In the genomic region with DNA sequence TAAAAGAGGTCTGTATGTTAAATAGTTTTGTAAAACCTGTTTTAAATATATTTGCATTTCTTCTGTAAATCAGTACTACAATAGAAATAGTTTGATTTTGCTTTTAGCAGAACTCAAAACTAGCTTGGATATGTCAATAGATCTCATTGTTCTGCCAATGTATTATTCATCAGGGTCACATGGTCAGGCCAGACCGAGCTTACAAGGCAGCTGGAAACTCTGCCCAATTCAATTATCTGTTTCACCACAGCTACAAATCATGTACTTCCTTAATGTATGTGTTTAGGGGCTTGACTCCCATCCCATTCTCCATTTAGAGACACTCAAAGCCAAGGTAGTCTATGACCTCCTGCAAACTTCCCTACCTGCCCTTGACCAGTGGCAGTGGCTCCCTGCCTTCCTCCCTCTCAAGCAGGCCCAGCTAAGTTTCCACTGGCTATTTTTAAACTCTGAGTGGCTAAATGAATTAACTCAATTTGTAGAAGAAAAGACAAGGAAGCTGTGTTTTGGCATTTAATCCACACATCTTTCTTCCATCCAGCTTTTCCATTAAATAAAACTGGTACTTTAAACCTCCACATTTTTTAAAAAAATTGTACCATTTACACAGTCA, we compare ENCODE assay signal across 11 cellular contexts. TPM values are rescaled to one million over a fixed set of nuclear protein-coding genes. Genes with fewer than 3 reads are reported as not detected.
A peak's percentile ranks its signal among the peaks of the same experiment; 100 is the strongest.
DNase-seq lines count a peak whose midpoint lies in the region; ATAC-seq, FAIRE-seq and TF ChIP-seq lines count a peak whose summit lies in the region.
"Had no signal": no experiment of that assay in that cellular context is flagged by ENCODE, and none has a peak within 500 bp of the region (broad histone marks: within the 10 kb centered on the region; RNA-seq: fewer than 3 reads in every experiment).

No MANE protein-coding gene starts in this region.

- ATAC-seq in pancreas: peak in 3 of 4 donors; percentile 39 to 60 (median 45)
- no peak for ATAC-seq in naive thymus-derived CD4-positive, alpha-beta T cell

- no peak overlapping the region for H3K4me3 ChIP-seq in pancreas
- H3K4me3 ChIP-seq in naive thymus-derived CD4-positive, alpha-beta T cell (ENCODE audit: low read length): no peak overlapping the region

- FAIRE-seq in pancreas (lab: Jason Lieb, UNC): no peak

- no peaks in the 10 kb centered on the region for H3K9me3 ChIP-seq in pancreas
- H3K9me3 ChIP-seq in naive thymus-derived CD4-positive, alpha-beta T cell (ENCODE audit: control insufficient read depth in 2 of 3, low read length in 3 of 3): no peaks in the 10 kb centered on the region

- TF ChIP-seq CTCF in VCaP (conservative IDR thresholded peaks at IDR 0.05) (no peak), pancreas (IDR thresholded peaks at IDR 0.05) (no peak)

- 17 to 41% methylated on average over 1 of the region's 1 CpG for WGBS in pancreas, 2 donors

- DNase-seq in G401 (ENCODE audit: low spot score) (peak; percentile 7), foreskin melanocyte (peak; percentile 89), pancreas (no peak), NCI-H510A treated with DMSO at 0.1 percent for 48 hours (lab: John Stamatoyannopoulos, UW) (no peak)
- DNase-seq in activated CD4-positive, alpha-beta T cell treated with anti-CD3 and anti-CD28 coated beads, Interleukin-2, amount 50 U/mL, for 4 hours: no peak
- DNase-seq in activated T-helper 2 cell treated with anti-CD3 and anti-CD28 coated beads, Interferon-gamma antibody, Interleukin-2, Interleukin-4, amounts not matched to agents 10 μg/mL and 5 μg/mL and 100 μg/mL, durations not matched to agents 14 hours and 24 hours and 36 hours (ENCODE audit: low spot score): no peak
- DNase-seq in naive thymus-derived CD4-positive, alpha-beta T cell: no peak
- DNase-seq: activated CD8-positive, alpha-beta memory T cell treated with anti-CD3 and anti-CD28 coated beads for 24 hours; KBM-7 had no signal

- no peaks in the 10 kb centered on the region for H3K36me3 Mint-ChIP-seq in activated T-helper 2 cell treated with anti-CD3 and anti-CD28 coated beads, Interferon-gamma antibody, Interleukin-2, Interleukin-4, amounts not matched to agents 10 μg/mL and 5 μg/mL and 100 μg/mL, durations not matched to agents 14 hours and 24 hours and 36 hours (ENCODE audit: low read depth)
- peaks cover 0 to 7% (median 0%) of the 10 kb centered on the region in 5 donors for H3K36me3 Mint-ChIP-seq in naive thymus-derived CD4-positive, alpha-beta T cell
- H3K36me3 Mint-ChIP-seq: CD14-positive monocyte had no signal

- in situ Hi-C loops in G401 (cut with HindIII; ENCODE audit: low sequenced_read_pairs): no loop called here

- H3K27me3 ChIP-seq in pancreas: no peaks in the 10 kb centered on the region
- H3K27me3 ChIP-seq in naive thymus-derived CD4-positive, alpha-beta T cell (ENCODE audit: control insufficient read depth in 2 of 2, insufficient read depth in 2 of 2, low read length in 2 of 2): no peaks in the 10 kb centered on the region

- H3K27ac Mint-ChIP-seq in activated T-helper 2 cell treated with anti-CD3 and anti-CD28 coated beads, Interferon-gamma antibody, Interleukin-2, Interleukin-4, amounts not matched to agents 10 μg/mL and 5 μg/mL and 100 μg/mL, durations not matched to agents 14 hours and 24 hours and 36 hours: no peak overlapping the region
- no peak overlapping the region for H3K27ac Mint-ChIP-seq in naive thymus-derived CD4-positive, alpha-beta T cell
- H3K27ac Mint-ChIP-seq: CD14-positive monocyte had no signal

- POLR2A ChIA-PET in naive thymus-derived CD4-positive, alpha-beta T cell (lab: Charles Lee): no interaction called here

- no peaks in the 10 kb centered on the region for H3K9me3 Mint-ChIP-seq in activated T-helper 2 cell treated with anti-CD3 and anti-CD28 coated beads, Interferon-gamma antibody, Interleukin-2, Interleukin-4, amounts not matched to agents 10 μg/mL and 5 μg/mL and 100 μg/mL, durations not matched to agents 14 hours and 24 hours and 36 hours
- H3K9me3 Mint-ChIP-seq in naive thymus-derived CD4-positive, alpha-beta T cell: peaks cover 0 to 32% (median 3%) of the 10 kb centered on the region in 11 donors

- intact Hi-C loops in pancreas (cut with DNase I): no loop called here
- intact Hi-C loops in activated T-helper 2 cell treated with anti-CD3 and anti-CD28 coated beads, Interferon-gamma antibody, Interleukin-2, Interleukin-4, amounts not matched to agents 10 μg/mL and 5 μg/mL and 100 μg/mL, durations not matched to agents 14 hours and 24 hours and 36 hours (cut with micrococcal nuclease): no loop called here
- intact Hi-C loops in naive thymus-derived CD4-positive, alpha-beta T cell (cut with micrococcal nuclease): no loop called here

- H3K4me3 Mint-ChIP-seq in activated T-helper 2 cell treated with anti-CD3 and anti-CD28 coated beads, Interferon-gamma antibody, Interleukin-2, Interleukin-4, amounts not matched to agents 10 μg/mL and 5 μg/mL and 100 μg/mL, durations not matched to agents 14 hours and 24 hours and 36 hours (ENCODE audit: low read depth): no peak overlapping the region
- H3K4me3 Mint-ChIP-seq in naive thymus-derived CD4-positive, alpha-beta T cell: no peak overlapping the region
- H3K4me3 Mint-ChIP-seq: CD14-positive monocyte had no signal

- peaks cover 10% of the 10 kb centered on the region for H3K27me3 Mint-ChIP-seq in activated T-helper 2 cell treated with anti-CD3 and anti-CD28 coated beads, Interferon-gamma antibody, Interleukin-2, Interleukin-4, amounts not matched to agents 10 μg/mL and 5 μg/mL and 100 μg/mL, durations not matched to agents 14 hours and 24 hours and 36 hours (ENCODE audit: low read depth)
- peaks cover 10 to 32% (median 19%) of the 10 kb centered on the region in 5 donors for H3K27me3 Mint-ChIP-seq in naive thymus-derived CD4-positive, alpha-beta T cell

- CTCF ChIA-PET in naive thymus-derived CD4-positive, alpha-beta T cell (lab: Charles Lee): no interaction called here

- peaks cover 8% of the 10 kb centered on the region for H3K4me1 Mint-ChIP-seq in activated T-helper 2 cell treated with anti-CD3 and anti-CD28 coated beads, Interferon-gamma antibody, Interleukin-2, Interleukin-4, amounts not matched to agents 10 μg/mL and 5 μg/mL and 100 μg/mL, durations not matched to agents 14 hours and 24 hours and 36 hours (ENCODE audit: low read depth)
- no peaks in the 10 kb centered on the region for H3K4me1 Mint-ChIP-seq in naive thymus-derived CD4-positive, alpha-beta T cell
- H3K4me1 Mint-ChIP-seq: CD14-positive monocyte had no signal

- no peaks in the 10 kb centered on the region for H3K4me1 ChIP-seq in pancreas
- no peaks in the 10 kb centered on the region for H3K4me1 ChIP-seq in naive thymus-derived CD4-positive, alpha-beta T cell (ENCODE audit: control insufficient read depth in 2 of 2, insufficient read depth in 2 of 2, low read length in 2 of 2)

- H3K27ac ChIP-seq in VCaP: peak overlapping the region; percentile 84
- H3K27ac ChIP-seq in pancreas: no peak overlapping the region
- H3K27ac ChIP-seq in naive thymus-derived CD4-positive, alpha-beta T cell (ENCODE audit: low read depth, low read length): no peak overlapping the region

- H3K36me3 ChIP-seq in pancreas: no peaks in the 10 kb centered on the region
- H3K36me3 ChIP-seq in naive thymus-derived CD4-positive, alpha-beta T cell (ENCODE audit: control insufficient read depth in 2 of 3, insufficient read depth in 3 of 3, low read length in 3 of 3): no peaks in the 10 kb centered on the region

RNA-seq across cellular contexts. Expression of a gene that starts 46.4 kb away (rescaled TPM):
- total RNA-seq in G401 (2014; rRNA removed; shearing (Covaris generic)): 0.20 TPM in 1 of 2 replicates, not detected in the other
- total RNA-seq in pancreas: 100 to 1,000 TPM in 3 of 6 donors, 10 to 100 TPM in 3; 51.5 to 195 (median 109) TPM
- 10 to 100 TPM; 32.5 to 80.2 TPM for polyA plus RNA-seq in pancreas
- not detected in 2 replicates for total RNA-seq in activated T-helper 2 cell treated with anti-CD3 and anti-CD28 coated beads, Interferon-gamma antibody, Interleukin-2, Interleukin-4, amounts not matched to agents 10 μg/mL and 5 μg/mL and 100 μg/mL, durations not matched to agents 14 hours and 24 hours and 36 hours
- total RNA-seq in naive thymus-derived CD4-positive, alpha-beta T cell: 1 to 10 TPM in 2 of 5 experiments, under 1 TPM in 2, not detected in 1; 0.39 to 4.8 (median 2.7) TPM
- not detected for polyA plus RNA-seq in naive thymus-derived CD4-positive, alpha-beta T cell

Comparison
In these comparisons a context has a peak if more than half of its experiments do, and no peak if none do; other contexts are left out.
1. DNase-seq: peak in G401 (single experiment) and foreskin melanocyte (single experiment); none in pancreas (0 of 6), activated CD4-positive, alpha-beta T cell treated with anti-CD3 and anti-CD28 coated beads, Interleukin-2, amount 50 U/mL, for 4 hours (0 of 2), activated T-helper 2 cell treated with anti-CD3 and anti-CD28 coated beads, Interferon-gamma antibody, Interleukin-2, Interleukin-4, amounts not matched to agents 10 μg/mL and 5 μg/mL and 100 μg/mL, durations not matched to agents 14 hours and 24 hours and 36 hours (single experiment), NCI-H510A treated with DMSO at 0.1 percent for 48 hours (single experiment) and naive thymus-derived CD4-positive, alpha-beta T cell (0 of 9).
2. RNA of a gene that starts 46.4 kb away (total RNA-seq): 51.5 to 195 TPM in pancreas; 0.39 to 4.8 TPM in naive thymus-derived CD4-positive, alpha-beta T cell, 0.20 TPM in G401 and not detected in activated T-helper 2 cell treated with anti-CD3 and anti-CD28 coated beads, Interferon-gamma antibody, Interleukin-2, Interleukin-4, amounts not matched to agents 10 μg/mL and 5 μg/mL and 100 μg/mL, durations not matched to agents 14 hours and 24 hours and 36 hours; every median in the first group is over 4 times any median in the second.